In genomic region chr9:124217839-124218437, GRCh38 we compare ENCODE assay signal across 8 cellular contexts. TPM values are rescaled to one million over a fixed set of nuclear protein-coding genes. Genes with fewer than 3 reads are reported as not detected.
DNase-seq lines count a peak whose midpoint lies in the region; ATAC-seq and TF ChIP-seq lines count a peak whose summit lies in the region.
"Had no signal": no experiment of that assay in that cellular context is flagged by ENCODE, and none has a peak within 500 bp of the region (broad histone marks: within the 10 kb centered on the region; RNA-seq: fewer than 3 reads in every experiment).

No MANE protein-coding gene starts in this region.

- no peaks in the 10 kb centered on the region for H3K9me3 Mint-ChIP-seq in activated naive CD8-positive, alpha-beta T cell treated with anti-CD3 and anti-CD28 coated beads, Interleukin-2, amount 10 ng/mL, durations not matched to agents 7 days and 5 days

- H3K27ac Mint-ChIP-seq in activated naive CD8-positive, alpha-beta T cell treated with anti-CD3 and anti-CD28 coated beads, Interleukin-2, amount 10 ng/mL, durations not matched to agents 7 days and 5 days = peak overlapping the region; percentile 87

- ATAC-seq in GM18517 (IDR thresholded peaks at IDR 0.05; ENCODE audit: unreplicated experiment) (peak; percentile 11), sciatic nerve (no peak), body of pancreas (no peak), HG03139 (IDR thresholded peaks at IDR 0.05; ENCODE audit: unreplicated experiment) (no peak), HG03571 (IDR thresholded peaks at IDR 0.05; ENCODE audit: unreplicated experiment) (no peak)
- no peak for ATAC-seq in activated naive CD8-positive, alpha-beta T cell treated with anti-CD3 and anti-CD28 coated beads, Interleukin-2, amount 10 ng/mL, durations not matched to agents 7 days and 5 days (ENCODE audit: low read depth)

- H3K27ac ChIP-seq in Karpas-422 (ENCODE audit: low read length) (peak overlapping the region; percentile 96), body of pancreas (peak overlapping the region in 2 of 4 donors; percentile 41 to 78)

- no peaks in the 10 kb centered on the region for H3K27me3 ChIP-seq in Karpas-422 (ENCODE audit: low read length)
- no peaks in the 10 kb centered on the region for H3K27me3 ChIP-seq in body of pancreas

- no peaks in the 10 kb centered on the region for H4K20me1 ChIP-seq in Karpas-422 (ENCODE audit: insufficient read depth, low read depth, low read length)

- peaks cover 6% of the 10 kb centered on the region for H3K27me3 Mint-ChIP-seq in activated naive CD8-positive, alpha-beta T cell treated with anti-CD3 and anti-CD28 coated beads, Interleukin-2, amount 10 ng/mL, durations not matched to agents 7 days and 5 days

- H3K4me1 ChIP-seq in Karpas-422 (ENCODE audit: low read length) = peaks cover 93% of the 10 kb centered on the region
- peaks cover 52% of the 10 kb centered on the region for H3K4me1 ChIP-seq in body of pancreas

- intact Hi-C loops in sciatic nerve (cut with DNase I) = no loop called here
- intact Hi-C loops in body of pancreas (cut with DNase I) = no loop called here

- TF ChIP-seq CTCF in body of pancreas (IDR thresholded peaks at IDR 0.05) = no peak

- H3K4me3 ChIP-seq in Karpas-422 (ENCODE audit: low read length) (peak overlapping the region; percentile 23; the same call in 1 of the 2 replicates), body of pancreas (no peak overlapping the region)

- H3K36me3 Mint-ChIP-seq in activated naive CD8-positive, alpha-beta T cell treated with anti-CD3 and anti-CD28 coated beads, Interleukin-2, amount 10 ng/mL, durations not matched to agents 7 days and 5 days = no peaks in the 10 kb centered on the region

- DNase-seq in Karpas-422 (peak; percentile 72), sciatic nerve (ENCODE audit: low spot score) (peak; percentile 58), body of pancreas (no peak)
- no peak for DNase-seq in activated naive CD8-positive, alpha-beta T cell treated with anti-CD3 and anti-CD28 coated beads, Interleukin-2, amount 10 ng/mL, durations not matched to agents 7 days and 5 days
- DNase-seq: activated CD4-positive, alpha-beta T cell treated with anti-CD3 and anti-CD28 coated beads for 4 hours had no signal

- TF ChIP-seq POLR2A in body of pancreas (IDR thresholded peaks at IDR 0.05) = no peak

- H2AFZ ChIP-seq in Karpas-422 (ENCODE audit: low read length) = no peak overlapping the region

- no peaks in the 10 kb centered on the region for H3K9me3 ChIP-seq in Karpas-422 (ENCODE audit: low read length)
- no peaks in the 10 kb centered on the region for H3K9me3 ChIP-seq in body of pancreas

- H3K4me1 Mint-ChIP-seq in activated naive CD8-positive, alpha-beta T cell treated with anti-CD3 and anti-CD28 coated beads, Interleukin-2, amount 10 ng/mL, durations not matched to agents 7 days and 5 days = peaks cover 61% of the 10 kb centered on the region

- H3K4me2 ChIP-seq in Karpas-422 (ENCODE audit: low read depth, low read length, poor library complexity, severe bottlenecking) = peak overlapping the region; percentile 58

- peak overlapping the region; percentile 53 for H3K4me3 Mint-ChIP-seq in activated naive CD8-positive, alpha-beta T cell treated with anti-CD3 and anti-CD28 coated beads, Interleukin-2, amount 10 ng/mL, durations not matched to agents 7 days and 5 days

- POLR2A ChIA-PET in activated naive CD8-positive, alpha-beta T cell treated with anti-CD3 and anti-CD28 coated beads, Interleukin-2, amount 10 ng/mL, durations not matched to agents 7 days and 5 days (lab: Charles Lee) = interaction anchor here (0.8 to 4.9 kb wide), 3 partner anchors 11 to 21 kb away, joined by 3 to 38 read pairs (median 6); no protein-coding TSS in a partner anchor

- H3K79me2 ChIP-seq in Karpas-422 (ENCODE audit: low read length) = no peaks in the 10 kb centered on the region

- H3K9me2 ChIP-seq in Karpas-422 (replicated peaks; ENCODE audit: insufficient read depth, low read length) = no peaks in the 10 kb centered on the region

- H3K9ac ChIP-seq in Karpas-422 (ENCODE audit: low read length) = peak overlapping the region; percentile 70

- WGBS in body of pancreas, 2 donors = 72 to 79% methylated on average over 6 to 8 of the region's 8 CpGs

- no peaks in the 10 kb centered on the region for H3K36me3 ChIP-seq in Karpas-422 (ENCODE audit: insufficient read depth, low read length)
- H3K36me3 ChIP-seq in body of pancreas (replicated peaks in 1 of 2; ENCODE audit: insufficient read depth in 1 of 2, low read depth in 2 of 2) = no peaks in the 10 kb centered on the region

RNA-seq across cellular contexts. Expression of gene NEK6, which starts 39.8 kb away (rescaled TPM):
- 77.9 and 93.3 TPM in 2 replicates for total RNA-seq in Karpas-422 (2014; rRNA removed; shearing (Covaris generic); ENCODE audit: low replicate concordance)
- 10 to 100 TPM in 1 of 2 experiments, 1 to 10 TPM in 1; 8.1 to 10.9 TPM for total RNA-seq in activated naive CD8-positive, alpha-beta T cell treated with anti-CD3 and anti-CD28 coated beads, Interleukin-2, amount 10 ng/mL, durations not matched to agents 7 days and 5 days
- total RNA-seq in sciatic nerve (103 TPM), body of pancreas (10 to 100 TPM; 15.5 to 23.6 TPM)

Comparison
In these comparisons a context has a peak if more than half of its experiments do, and no peak if none do; other contexts are left out.
1. DNase-seq: peak in Karpas-422 (single experiment) and sciatic nerve (single experiment); none in activated naive CD8-positive, alpha-beta T cell treated with anti-CD3 and anti-CD28 coated beads, Interleukin-2, amount 10 ng/mL, durations not matched to agents 7 days and 5 days (single experiment) and body of pancreas (0 of 4).